1 cellular context compared by ENCODE assay signal in the genomic region with DNA sequence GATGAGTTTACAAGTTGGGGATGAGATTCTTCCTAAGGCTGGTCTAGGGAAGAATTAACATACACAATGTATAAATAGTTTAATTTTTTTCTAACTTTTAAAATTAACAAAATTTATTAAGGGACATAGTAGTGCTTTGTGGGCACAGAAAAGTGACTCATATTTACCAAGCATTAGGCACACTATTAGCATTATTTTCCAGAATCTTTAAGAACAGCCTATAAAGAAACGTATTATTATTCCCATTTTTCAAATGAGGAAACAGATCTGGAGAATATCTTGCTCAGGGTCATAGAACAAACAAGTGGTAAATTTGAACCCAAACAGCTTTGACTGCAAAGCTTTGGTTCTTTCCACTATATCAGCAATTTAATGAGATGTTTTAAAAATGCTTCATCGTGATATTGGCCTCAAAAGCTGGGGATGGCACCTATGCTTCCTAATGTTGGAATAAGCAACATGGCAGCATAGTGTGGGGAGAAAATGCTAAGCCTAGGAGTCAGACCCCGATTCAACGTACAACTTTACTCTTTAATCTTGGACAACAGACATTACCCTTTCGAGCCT.
TF ChIP-seq lines count a peak whose summit lies in the region.

No MANE protein-coding gene starts in this region.

TF ChIP-seq in IMR-90, 13 proteins besides CTCF, POLR2A, EP300 and RAD21:
- TF ChIP-seq MXI1 (IDR thresholded peaks at IDR 0.05; ENCODE audit: borderline replicate concordance, low read depth, low read length): no peak
- TF ChIP-seq SMC3 (IDR thresholded peaks at IDR 0.05; ENCODE audit: low read depth, low read length): no peak
- no peak for TF ChIP-seq RCOR1 (IDR thresholded peaks at IDR 0.05; ENCODE audit: insufficient replicate concordance, low read length)
- peak; percentile 40; the same call in 1 of the 2 replicates for TF ChIP-seq MAFK (IDR thresholded peaks at IDR 0.05; ENCODE audit: low read depth, low read length)
- no peak for TF ChIP-seq CHD1 (IDR thresholded peaks at IDR 0.05; ENCODE audit: low read depth, low read length)
- no peak for TF ChIP-seq NFE2L2 (IDR thresholded peaks at IDR 0.05; ENCODE audit: low read depth, low read length)
- no peak for TF ChIP-seq CEBPB (IDR thresholded peaks at IDR 0.05; ENCODE audit: low read depth, low read length)
- no peak for TF ChIP-seq MAZ (IDR thresholded peaks at IDR 0.05; ENCODE audit: borderline replicate concordance, low read depth, low read length)
